ENCODE assay signal across 31 cellular contexts in genomic region chr9:71936066-71936465, GRCh38. TPM values are rescaled to one million over a fixed set of nuclear protein-coding genes. Genes with fewer than 3 reads are reported as not detected.
DNase-seq lines count a peak whose midpoint lies in the region; TF ChIP-seq lines count a peak whose summit lies in the region.
"Had no signal": no experiment of that assay in that cellular context is flagged by ENCODE, and none has a peak within 500 bp of the region (broad histone marks: within the 10 kb centered on the region; RNA-seq: fewer than 3 reads in every experiment).

No MANE protein-coding gene starts in this region.

- no peak overlapping the region for H3K4me3 ChIP-seq in breast epithelium
- no peak overlapping the region for H3K4me3 ChIP-seq in dorsolateral prefrontal cortex
- no peak overlapping the region for H3K4me3 ChIP-seq in trophoblast cell (ENCODE audit: low read depth, low read length)
- H3K4me3 ChIP-seq: body of pancreas, heart left ventricle, K562, lung, MG63, uterus had no signal

- H3K4me1 ChIP-seq in breast epithelium (no peaks in the 10 kb centered on the region), trophoblast cell (ENCODE audit: control insufficient read depth in 1 of 2, insufficient read depth in 2 of 2, low read length in 2 of 2) (no peaks in the 10 kb centered on the region)
- H3K4me1 ChIP-seq: uterus had no signal

- no peak overlapping the region for H4K8ac ChIP-seq in trophoblast cell (ENCODE audit: low read depth, low read length)

- no peak overlapping the region for H3K14ac ChIP-seq in trophoblast cell (ENCODE audit: low read length)

- H3K4ac ChIP-seq in trophoblast cell (ENCODE audit: low read depth, low read length) = no peak overlapping the region

- H3K27me3 ChIP-seq in breast epithelium = no peaks in the 10 kb centered on the region
- no peaks in the 10 kb centered on the region for H3K27me3 ChIP-seq in dorsolateral prefrontal cortex
- no peaks in the 10 kb centered on the region for H3K27me3 ChIP-seq in trophoblast cell (ENCODE audit: insufficient read depth, low read length)
- H3K27me3 ChIP-seq: body of pancreas, heart left ventricle, MG63, uterus had no signal

- no peak overlapping the region for H3K23ac ChIP-seq in trophoblast cell (ENCODE audit: low read length)

- no peak overlapping the region for H4K12ac ChIP-seq in trophoblast cell (ENCODE audit: low read depth, low read length)

- no peak overlapping the region for H2BK120ac ChIP-seq in trophoblast cell (ENCODE audit: insufficient read depth, low read length, poor library complexity)

- H2BK5ac ChIP-seq in trophoblast cell (ENCODE audit: low read depth, low read length, poor library complexity) = no peak overlapping the region

- intact Hi-C loops in MCF 10A (cut with micrococcal nuclease) (no loop called here), breast epithelium (cut with DNase I; ENCODE audit: low total_unique reads) (no loop called here), dorsolateral prefrontal cortex (cut with DNase I) (no loop called here)

- no peak overlapping the region for H3K9ac ChIP-seq in trophoblast cell (ENCODE audit: low read length)

- TF ChIP-seq CTCF in MCF 10A (IDR thresholded peaks at IDR 0.05; ENCODE audit: unreplicated experiment) = no peak
- no peak for TF ChIP-seq CTCF in breast epithelium (IDR thresholded peaks at IDR 0.05)
- TF ChIP-seq CTCF in dorsolateral prefrontal cortex (IDR thresholded peaks at IDR 0.05 in 54 of 56, conservative IDR thresholded peaks at IDR 0.05 in 2 of 56; ENCODE audit: low read depth in 1 of 56, partially characterized antibody in 56 of 56) = no peak

- no peak overlapping the region for H3K4me3 Mint-ChIP-seq in MCF 10A (ENCODE audit: unreplicated experiment)
- H3K4me3 Mint-ChIP-seq: activated CD8-positive, alpha-beta T cell treated with anti-CD3 and anti-CD28 coated beads for 36 hours; activated naive CD8-positive, alpha-beta T cell treated with anti-CD3 and anti-CD28 coated beads, Interleukin-2, amount 10 ng/mL, durations not matched to agents 7 days and 5 days; CD4-positive, CD25-positive, alpha-beta regulatory T cell; neural crest cell had no signal

- CTCF ChIA-PET in MCF 10A (lab: Yijun Ruan, JAX) = interaction anchor here (0.6 to 1.5 kb wide), 4 partner anchors 21 to 345 kb away, joined by 3 read pairs; no protein-coding TSS in a partner anchor

- H3K36me3 Mint-ChIP-seq in MCF 10A (ENCODE audit: insufficient read depth, unreplicated experiment) = peaks cover 6% of the 10 kb centered on the region

- no peaks in the 10 kb centered on the region for H3K79me1 ChIP-seq in trophoblast cell (ENCODE audit: low read length)

- peak overlapping the region; percentile 41 for H3K27ac Mint-ChIP-seq in MCF 10A (ENCODE audit: low read depth, unreplicated experiment)
- H3K27ac Mint-ChIP-seq: activated CD8-positive, alpha-beta T cell treated with anti-CD3 and anti-CD28 coated beads for 36 hours; activated naive CD8-positive, alpha-beta T cell treated with anti-CD3 and anti-CD28 coated beads, Interleukin-2, amount 10 ng/mL, durations not matched to agents 7 days and 5 days had no signal

- H3K27me3 Mint-ChIP-seq in MCF 10A (ENCODE audit: insufficient read depth, unreplicated experiment) = no peaks in the 10 kb centered on the region
- H3K27me3 Mint-ChIP-seq: activated CD8-positive, alpha-beta T cell treated with anti-CD3 and anti-CD28 coated beads for 36 hours; activated naive CD8-positive, alpha-beta T cell treated with anti-CD3 and anti-CD28 coated beads, Interleukin-2, amount 10 ng/mL, durations not matched to agents 7 days and 5 days; CD4-positive, CD25-positive, alpha-beta regulatory T cell had no signal

- H3K9me3 ChIP-seq in breast epithelium = no peaks in the 10 kb centered on the region
- H3K9me3 ChIP-seq in trophoblast cell (ENCODE audit: insufficient read depth, low read depth, low read length) = no peaks in the 10 kb centered on the region
- H3K9me3 ChIP-seq: body of pancreas, heart left ventricle, MG63, uterus had no signal

- TF ChIP-seq POLR2A in breast epithelium (IDR thresholded peaks at IDR 0.05) = no peak

- no peaks in the 10 kb centered on the region for H3K79me2 ChIP-seq in trophoblast cell (ENCODE audit: control insufficient read depth, insufficient read depth, low read length, poor library complexity)

- no peaks in the 10 kb centered on the region for H3K9me3 Mint-ChIP-seq in MCF 10A (ENCODE audit: unreplicated experiment)
- H3K9me3 Mint-ChIP-seq: activated CD8-positive, alpha-beta T cell treated with anti-CD3 and anti-CD28 coated beads for 36 hours; neural crest cell had no signal

- peaks cover 22% of the 10 kb centered on the region for H3K4me1 Mint-ChIP-seq in MCF 10A (ENCODE audit: insufficient read depth, unreplicated experiment)

- no peak overlapping the region for H2AFZ ChIP-seq in trophoblast cell (ENCODE audit: insufficient read depth, low read length, poor library complexity)

- H4K91ac ChIP-seq in trophoblast cell (ENCODE audit: low read depth, low read length) = no peak overlapping the region

- no TSS peak for BruUV-seq in MCF 10A (replicated peaks; lab: Mats Ljungman, UMichigan)

- DNase-seq in MCF 10A (ENCODE audit: unreplicated experiment) (no peak), breast epithelium (ENCODE audit: low spot score in 2 of 2) (no peak), dorsolateral prefrontal cortex (no peak), trophoblast cell (peak; percentile 48 to 83), NCI-H1694 (lab: John Stamatoyannopoulos, UW) (no peak), DMS53 (lab: John Stamatoyannopoulos, UW) (no peak), DMS114 treated with DMSO at 0.1 percent for 48 hours (lab: John Stamatoyannopoulos, UW; ENCODE audit: unreplicated experiment) (no peak), NCI-H524 (lab: John Stamatoyannopoulos, UW) (no peak)
- DNase-seq: 8988T; activated CD8-positive, alpha-beta T cell treated with anti-CD3 and anti-CD28 coated beads for 36 hours; activated effector memory CD4-positive, alpha-beta T cell treated with anti-CD3 and anti-CD28 coated beads, Interleukin-2, amount 50 U/mL, for 16 hours; activated naive CD8-positive, alpha-beta T cell treated with anti-CD3 and anti-CD28 coated beads, Interleukin-2, amount 10 ng/mL, durations not matched to agents 7 days and 5 days; body of pancreas; CD4-positive, CD25-positive, alpha-beta regulatory T cell; H7; heart left ventricle; kidney glomerular epithelial cell; MG63; NCI-H1105 treated with DMSO at 0.1 percent for 48 hours; NCI-H2029; NCI-H226; NCI-H82; posterior cingulate gyrus; right cardiac atrium; RPMI8226; stimulated activated CD4-positive, alpha-beta T cell treated with anti-CD3 and anti-CD28 coated beads, Interleukin-4, amount 100 ng/mL, for 1 hour; T-helper 1 cell; uterus had no signal

- POLR2A ChIA-PET in MCF 10A (lab: Yijun Ruan, JAX) = interaction anchor here (0.6 to 6.7 kb wide), 8 partner anchors 8 to 1062 kb away, joined by 3 to 79 read pairs (median 4); partner anchors contain the start of genes ABHD17B and C9orf85

- no CpG with 5 or more reads among the region's 1 CpG for WGBS in trophoblast cell (ENCODE audit: extremely low coverage, insufficient coverage, insufficient read length)

- H2AK5ac ChIP-seq in trophoblast cell (ENCODE audit: low read length) = no peak overlapping the region

- no peaks in the 10 kb centered on the region for H3K36me3 ChIP-seq in breast epithelium
- peaks cover 0 to 2% of the 10 kb centered on the region in 2 experiments for H3K36me3 ChIP-seq in trophoblast cell (ENCODE audit: control insufficient read depth in 1 of 2, insufficient read depth in 2 of 2, low read length in 2 of 2)
- H3K36me3 ChIP-seq: heart left ventricle, MG63, uterus had no signal

- no peak overlapping the region for H2BK12ac ChIP-seq in trophoblast cell (ENCODE audit: low read length)

- no peak overlapping the region for H3K18ac ChIP-seq in trophoblast cell (ENCODE audit: low read length)

- no peak overlapping the region for H3K27ac ChIP-seq in breast epithelium
- H3K27ac ChIP-seq in dorsolateral prefrontal cortex = peak overlapping the region; percentile 13 to 96 (median 90)
- no peak overlapping the region for H3K27ac ChIP-seq in trophoblast cell (ENCODE audit: low read depth, low read length)
- H3K27ac ChIP-seq: body of pancreas, heart left ventricle, uterus had no signal

- H3K4me2 ChIP-seq in trophoblast cell (ENCODE audit: low read length) = no peak overlapping the region

RNA-seq across cellular contexts. Expression of gene C9orf85, which starts 24.6 kb away (rescaled TPM):
- total RNA-seq in MCF 10A (2022) (19.6 and 23.3 TPM in 2 replicates), breast epithelium (10 to 100 TPM; 10.7 to 15.7 (median 14.1) TPM), dorsolateral prefrontal cortex (10 to 100 TPM in 113 of 120 experiments, 1 to 10 TPM in 7; 8.0 to 26.8 (median 14.8) TPM)
- 9.3 and 9.5 TPM in 2 replicates for polyA plus RNA-seq in trophoblast cell (2013)

RNA-seq across cellular contexts. Expression of gene ABHD17B, which starts 25.1 kb away (rescaled TPM):
- total RNA-seq in MCF 10A (2022) (10.4 and 10.5 TPM in 2 replicates), breast epithelium (10 to 100 TPM; 13.6 to 26.3 (median 23.3) TPM), dorsolateral prefrontal cortex (100 to 1,000 TPM in 1 of 120 experiments, 10 to 100 TPM in 119; 26.3 to 101 (median 46.1) TPM)
- 9.9 and 10.7 TPM in 2 replicates for polyA plus RNA-seq in trophoblast cell (2013)

Comparison
In these comparisons a context has a peak if more than half of its experiments do, and no peak if none do; other contexts are left out.
1. DNase-seq: peak in trophoblast cell (2 of 2); none in MCF 10A (single experiment), breast epithelium (0 of 2), dorsolateral prefrontal cortex (0 of 10), NCI-H1694 (single experiment), DMS53 (single experiment), DMS114 treated with DMSO at 0.1 percent for 48 hours (single experiment) and NCI-H524 (0 of 2).
2. H3K27ac ChIP-seq: peak in dorsolateral prefrontal cortex (59 of 59); none in breast epithelium (0 of 2) and trophoblast cell (single experiment).